In the genomic region with DNA sequence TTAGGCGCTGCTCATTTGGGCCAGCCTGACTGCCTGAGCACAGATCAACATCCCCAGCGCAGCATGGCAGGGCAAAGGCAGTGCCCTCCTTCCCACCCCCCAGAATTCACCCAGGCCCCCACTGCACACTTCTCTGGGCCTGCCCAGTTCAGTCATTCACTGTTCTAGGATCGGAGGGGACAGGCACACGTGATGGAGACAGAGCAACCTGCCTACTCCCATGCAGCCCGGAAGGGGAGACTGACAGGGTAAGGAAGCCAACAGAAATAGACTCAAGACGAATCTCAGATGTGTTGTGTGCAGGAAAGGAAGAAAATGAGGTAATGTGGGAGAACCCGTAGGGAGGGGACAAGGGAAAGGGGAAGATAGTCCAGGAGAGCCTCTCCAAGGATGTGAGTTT, we compare ENCODE assay signal across 20 cellular contexts. TPM values are rescaled to one million over a fixed set of nuclear protein-coding genes. Genes with fewer than 3 reads are reported as not detected.
DNase-seq lines count a peak whose midpoint lies in the region; ATAC-seq and TF ChIP-seq lines count a peak whose summit lies in the region.
"Had no signal": no experiment of that assay in that cellular context is flagged by ENCODE, and none has a peak within 500 bp of the region (broad histone marks: within the 10 kb centered on the region; RNA-seq: fewer than 3 reads in every experiment).

No MANE protein-coding gene starts in this region.

- H3K27ac Mint-ChIP-seq in neural crest cell (ENCODE audit: unreplicated experiment) = peak overlapping the region; percentile 82
- H3K27ac Mint-ChIP-seq: CD8-positive, alpha-beta T cell; GM23338; HFFc6 had no signal

- H3K27me3 Mint-ChIP-seq in neural crest cell (ENCODE audit: low read depth) = peaks cover 27% of the 10 kb centered on the region
- H3K27me3 Mint-ChIP-seq: IgD-negative memory B cell had no signal

- no peak overlapping the region for H3K4me3 Mint-ChIP-seq in neural crest cell
- H3K4me3 Mint-ChIP-seq: CD8-positive, alpha-beta T cell; GM23338; HFFc6 had no signal

- H3K4me1 ChIP-seq in heart right ventricle (peaks cover 0 to 8% (median 0%) of the 10 kb centered on the region in 9 donors), left lung (no peaks in the 10 kb centered on the region)
- H3K4me1 ChIP-seq: A549 had no signal

- H3K27ac ChIP-seq in heart right ventricle = peak overlapping the region in 4 of 10 donors; percentile 15 to 48 (median 26)
- peak overlapping the region; percentile 16; the same call in 1 of the 2 replicates for H3K27ac ChIP-seq in WERI-Rb-1
- no peak overlapping the region for H3K27ac ChIP-seq in left lung
- H3K27ac ChIP-seq: 22Rv1, A549, BLaER1 had no signal

- no peaks in the 10 kb centered on the region for H3K36me3 Mint-ChIP-seq in neural crest cell (ENCODE audit: low read depth)
- H3K36me3 Mint-ChIP-seq: CD8-positive, alpha-beta T cell had no signal

- H3K27me3 ChIP-seq in heart right ventricle (no peaks in the 10 kb centered on the region), WERI-Rb-1 (ENCODE audit: insufficient read depth, low read depth, severe bottlenecking) (no peaks in the 10 kb centered on the region), left lung (peaks cover 0 to 16% of the 10 kb centered on the region in 2 donors)
- H3K27me3 ChIP-seq: BLaER1 had no signal

- ATAC-seq in heart right ventricle (peak in 6 of 8 donors; percentile 24 to 84 (median 60)), left lung (no peak)
- ATAC-seq in stimulated activated naive CD8-positive, alpha-beta T cell treated with anti-CD3 and anti-CD28 coated beads, Interleukin-15, Interleukin-2, amounts not matched to agents 100 U/mL and 50 U/mL, for 24 hours = no peak
- ATAC-seq: A549; CD8-positive, alpha-beta T cell; GM23338; HCT116; HepG2 had no signal

- peaks cover 26% of the 10 kb centered on the region for H3K4me1 Mint-ChIP-seq in neural crest cell
- H3K4me1 Mint-ChIP-seq: IgD-negative memory B cell had no signal

- intact Hi-C loops in heart right ventricle (cut with DNase I) = no loop called here
- intact Hi-C loops in cardiac septum (cut with DNase I) = no loop called here
- intact Hi-C loops in left lung (cut with DNase I) = no loop called here

- no peaks in the 10 kb centered on the region for H3K9me3 Mint-ChIP-seq in neural crest cell
- H3K9me3 Mint-ChIP-seq: CD8-positive, alpha-beta T cell; GM23338; HFFc6; IgD-negative memory B cell had no signal

- WGBS in heart right ventricle, 2 donors = 43 to 58% methylated on average over 7 of the region's 7 CpGs

- no peak for DNase-seq in heart right ventricle
- no peak for DNase-seq in cardiac septum (ENCODE audit: low spot score)
- DNase-seq in WERI-Rb-1 = no peak
- no peak for DNase-seq in neural crest cell (ENCODE audit: low read depth, low spot score)
- DNase-seq in AG08395 (ENCODE audit: low spot score) = no peak
- no peak for DNase-seq in left lung
- DNase-seq in stimulated activated naive CD8-positive, alpha-beta T cell treated with anti-CD3 and anti-CD28 coated beads, Interleukin-15, Interleukin-2, amounts not matched to agents 100 U/mL and 50 U/mL, for 24 hours = no peak
- DNase-seq: Calu3; CD8-positive, alpha-beta T cell; DMS79 treated with DMSO at 0.1 percent for 48 hours; GF-D8; H7; HFFc6 had no signal

- H3K9me3 ChIP-seq in heart right ventricle = no peaks in the 10 kb centered on the region
- H3K9me3 ChIP-seq in WERI-Rb-1 (ENCODE audit: severe bottlenecking) = no peaks in the 10 kb centered on the region
- H3K9me3 ChIP-seq in left lung = no peaks in the 10 kb centered on the region
- H3K9me3 ChIP-seq: A549, BLaER1 had no signal

- no peaks in the 10 kb centered on the region for H3K36me3 ChIP-seq in heart right ventricle
- H3K36me3 ChIP-seq in WERI-Rb-1 = no peaks in the 10 kb centered on the region
- no peaks in the 10 kb centered on the region for H3K36me3 ChIP-seq in left lung
- H3K36me3 ChIP-seq: BLaER1 had no signal

- no peak for TF ChIP-seq CTCF in heart right ventricle (IDR thresholded peaks at IDR 0.05)
- no peak for TF ChIP-seq CTCF in WERI-Rb-1 (IDR thresholded peaks at IDR 0.05; ENCODE audit: low read depth, low read length)
- no peak for TF ChIP-seq CTCF in neural crest cell (conservative IDR thresholded peaks at IDR 0.05)
- TF ChIP-seq CTCF in left lung (IDR thresholded peaks at IDR 0.05) = no peak

- H3K4me3 ChIP-seq in heart right ventricle (no peak overlapping the region), WERI-Rb-1 (ENCODE audit: low read depth, low read length) (no peak overlapping the region), left lung (no peak overlapping the region)
- H3K4me3 ChIP-seq: A549, BLaER1, GM23338 had no signal

RNA-seq across cellular contexts. Expression of a gene that starts 59.2 kb away (rescaled TPM):
- total RNA-seq in heart right ventricle = 10 to 100 TPM in 5 of 10 donors, 1 to 10 TPM in 5; 8.7 to 13.3 (median 9.8) TPM
- polyA plus RNA-seq in heart right ventricle = 1 to 10 TPM; 4.1 to 9.1 TPM
- total RNA-seq in cardiac septum = 8.8 TPM
- 4.3 and 6.5 TPM in 2 replicates for total RNA-seq in neural crest cell
- total RNA-seq in left lung = 1 to 10 TPM; 5.1 to 6.2 TPM

Comparison
In these comparisons a context has a peak if more than half of its experiments do, and no peak if none do; other contexts are left out.
1. ATAC-seq: peak in heart right ventricle (6 of 8); none in left lung (single experiment) and stimulated activated naive CD8-positive, alpha-beta T cell treated with anti-CD3 and anti-CD28 coated beads, Interleukin-15, Interleukin-2, amounts not matched to agents 100 U/mL and 50 U/mL, for 24 hours (single experiment).